Comparison of ENCODE assay signal across 2 cellular contexts in the genomic region with DNA sequence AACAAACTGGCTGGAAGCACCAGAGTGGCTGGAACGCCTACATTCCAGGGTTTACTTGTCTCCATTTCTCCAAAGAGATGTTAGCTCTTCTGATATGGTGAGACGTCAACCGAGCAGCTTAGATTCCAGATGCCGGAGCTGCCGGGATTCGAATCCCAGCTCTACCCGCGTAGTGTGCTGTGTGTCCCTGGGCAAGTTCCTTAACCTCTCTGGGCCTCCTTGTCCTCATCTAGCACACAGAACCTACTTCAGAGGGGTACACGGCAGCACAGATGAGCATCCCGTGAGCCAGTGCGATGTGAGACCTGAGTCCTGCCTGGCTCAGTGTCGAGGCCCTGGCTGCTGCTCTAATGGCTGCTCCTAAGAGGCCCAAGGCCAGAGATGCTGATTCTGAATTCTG.
TF ChIP-seq lines count a peak whose summit lies in the region.

No MANE protein-coding gene starts in this region.

TF ChIP-seq in HepG2, 621 proteins besides CTCF, POLR2A, EP300 and RAD21:
- TF ChIP-seq NONO (IDR thresholded peaks at IDR 0.05) (no peak), NONO (CRISPR knock-in tag; conservative IDR thresholded peaks at IDR 0.05) (no peak), ZNF768 (CRISPR knock-in tag; IDR thresholded peaks at IDR 0.05) (peak; percentile 96), ZNF709 (CRISPR knock-in tag; IDR thresholded peaks at IDR 0.05) (no peak), KDM5A (IDR thresholded peaks at IDR 0.05; ENCODE audit: borderline replicate concordance, low read length) (no peak), REL (CRISPR knock-in tag; conservative IDR thresholded peaks at IDR 0.05) (no peak), TCF7 (IDR thresholded peaks at IDR 0.05; ENCODE audit: low read depth) (no peak), ZNF335 (CRISPR knock-in tag; IDR thresholded peaks at IDR 0.05) (no peak)

TF ChIP-seq in H1, 55 proteins besides CTCF, POLR2A, EP300 and RAD21:
- TF ChIP-seq SUZ12 (IDR thresholded peaks at IDR 0.05; ENCODE audit: low read length), result no peak
- TF ChIP-seq KDM1A (IDR thresholded peaks at IDR 0.05; ENCODE audit: borderline replicate concordance, low read length), result peak; percentile 45; the same call in 1 of the 2 replicates
TF ChIP-seq in H1: peak in this region for 1.
